Comparison of ENCODE assay signal across 5 cellular contexts in genomic region chr1:1616838-1617237, GRCh38. TPM values are rescaled to one million over a fixed set of nuclear protein-coding genes. Genes with fewer than 3 reads are reported as not detected.
DNase-seq lines count a peak whose midpoint lies in the region; ATAC-seq and TF ChIP-seq lines count a peak whose summit lies in the region.

No MANE protein-coding gene starts in this region.

- H3K27ac ChIP-seq in RWPE2 (ENCODE audit: poor library complexity, severe bottlenecking), result no peak overlapping the region
- no peak overlapping the region for H3K27ac ChIP-seq in stomach smooth muscle (ENCODE audit: low read length)

- H3K36me3 ChIP-seq in RWPE2 (ENCODE audit: low read depth) (no peaks in the 10 kb centered on the region), stomach smooth muscle (ENCODE audit: control insufficient read depth in 2 of 2, insufficient read depth in 2 of 2, low read length in 2 of 2) (peaks cover 0 to 5% of the 10 kb centered on the region in 2 donors)

- H3K4me3 ChIP-seq in RWPE2 (ENCODE audit: severe bottlenecking) (peak overlapping the region; percentile 83), fibroblast of the aortic adventitia (ENCODE audit: low read depth, low read length) (peak overlapping the region; percentile 88), stomach smooth muscle (ENCODE audit: low read length in 2 of 2) (peak overlapping the region; percentile 64 to 97)

- H3K4me1 ChIP-seq in RWPE2 (ENCODE audit: insufficient read depth, poor library complexity, severe bottlenecking) (no peaks in the 10 kb centered on the region), stomach smooth muscle (ENCODE audit: control insufficient read depth, insufficient read depth, low read length) (peaks cover 38% of the 10 kb centered on the region)

- TF ChIP-seq CTCF in RWPE2 (IDR thresholded peaks at IDR 0.05; ENCODE audit: poor library complexity, severe bottlenecking) (no peak), fibroblast of the aortic adventitia (IDR thresholded peaks at IDR 0.05; ENCODE audit: insufficient read depth, low read length) (no peak)

- no peaks in the 10 kb centered on the region for H3K9me3 ChIP-seq in RWPE2 (ENCODE audit: severe bottlenecking)
- no peaks in the 10 kb centered on the region for H3K9me3 ChIP-seq in stomach smooth muscle (ENCODE audit: control insufficient read depth in 2 of 2, low read length in 2 of 2)

- ATAC-seq in RWPE2 (ENCODE audit: low read depth), result no peak

- H3K27me3 ChIP-seq in RWPE2 (ENCODE audit: insufficient read depth, poor library complexity, severe bottlenecking), result no peaks in the 10 kb centered on the region
- H3K27me3 ChIP-seq in stomach smooth muscle (ENCODE audit: control insufficient read depth in 1 of 2, insufficient read depth in 2 of 2, low read length in 2 of 2), result no peaks in the 10 kb centered on the region

- DNase-seq in RWPE2 (ENCODE audit: low spot score) (peak; percentile 62), fibroblast of the aortic adventitia (ENCODE audit: low read depth) (no peak), MV-4-11 (lab: John Stamatoyannopoulos, UW) (no peak), NCI-H1436 (lab: John Stamatoyannopoulos, UW) (no peak)

- peak overlapping the region in 1 of 2 donors; percentile 69 for H3K9ac ChIP-seq in stomach smooth muscle (ENCODE audit: low read length in 2 of 2)

RNA-seq across cellular contexts. Expression of gene MIB2, which starts 1.5 kb away (rescaled TPM):
- 37.7 and 62.1 TPM in 2 replicates for total RNA-seq in fibroblast of the aortic adventitia (ENCODE audit: low replicate concordance)

RNA-seq across cellular contexts. Expression of gene MMP23B, which starts 15.1 kb away (rescaled TPM):
- total RNA-seq in fibroblast of the aortic adventitia (ENCODE audit: low replicate concordance), result 13.5 and 35.2 TPM in 2 replicates

RNA-seq across cellular contexts. Expression of gene FNDC10, which starts 16.9 kb away (rescaled TPM):
- 4.5 and 5.9 TPM in 2 replicates for total RNA-seq in fibroblast of the aortic adventitia (ENCODE audit: low replicate concordance)

RNA-seq across cellular contexts. Expression of gene CDK11B, which starts 42.0 kb away (rescaled TPM):
- 10.5 and 21.6 TPM in 2 replicates for total RNA-seq in fibroblast of the aortic adventitia (ENCODE audit: low replicate concordance)

RNA-seq across cellular contexts. Expression of gene SSU72, which starts 42.2 kb away (rescaled TPM):
- total RNA-seq in fibroblast of the aortic adventitia (ENCODE audit: low replicate concordance), result 42.8 and 78.2 TPM in 2 replicates
